ENCODE assay signal across 19 cellular contexts in genomic region chr11:95895815-95896214, GRCh38.
"Had no signal": no experiment of that assay in that cellular context is flagged by ENCODE, and none has a peak within 500 bp of the region (broad histone marks: within the 10 kb centered on the region; RNA-seq: fewer than 3 reads in every experiment).

No MANE protein-coding gene starts in this region.

- H3K4me1 Mint-ChIP-seq: activated CD4-positive, alpha-beta memory T cell treated with anti-CD3 and anti-CD28 coated beads, Interleukin-2, amount 10 ng/mL, durations not matched to agents 7 days and 5 days; activated CD4-positive, alpha-beta T cell treated with anti-CD3 and anti-CD28 coated beads for 36 hours; mesothelial cell of epicardium; neural crest cell had no signal

- H3K9me3 ChIP-seq: lower lobe of right lung, right lobe of liver, suprapubic skin, upper lobe of right lung had no signal

- ATAC-seq: activated CD4-positive, alpha-beta T cell treated with anti-CD3 and anti-CD28 coated beads for 36 hours; activated naive CD4-positive, alpha-beta T cell treated with anti-CD3 and anti-CD28 coated beads, Interleukin-2, amount 50 U/mL, for 72 hours; esophagus mucosa; left colon; lower lobe of right lung; right lobe of liver; upper lobe of right lung had no signal

- H3K27ac ChIP-seq: lower lobe of right lung, right lobe of liver, suprapubic skin, upper lobe of right lung, WERI-Rb-1 had no signal

- H3K4me3 ChIP-seq: lower lobe of right lung, right lobe of liver, smooth muscle cell, suprapubic skin, upper lobe of right lung had no signal

- H3K4me1 ChIP-seq: right lobe of liver, suprapubic skin, upper lobe of right lung had no signal

- H3K36me3 ChIP-seq: lower lobe of right lung, right lobe of liver, suprapubic skin, upper lobe of right lung, WERI-Rb-1 had no signal

- H3K9me3 Mint-ChIP-seq: activated CD4-positive, alpha-beta memory T cell treated with anti-CD3 and anti-CD28 coated beads, Interleukin-2, amount 10 ng/mL, durations not matched to agents 7 days and 5 days; activated naive CD4-positive, alpha-beta T cell treated with anti-CD3 and anti-CD28 coated beads, Interleukin-2, amount 50 U/mL, for 72 hours; mesothelial cell of epicardium; neural crest cell had no signal

- DNase-seq: activated CD4-positive, alpha-beta memory T cell treated with anti-CD3 and anti-CD28 coated beads, Interleukin-2, amount 10 ng/mL, durations not matched to agents 7 days and 5 days; activated CD4-positive, alpha-beta T cell treated with anti-CD3 and anti-CD28 coated beads for 36 hours; activated effector memory CD4-positive, alpha-beta T cell treated with anti-CD3 and anti-CD28 coated beads, Interleukin-2, amount 50 U/mL, for 16 hours; activated T-cell treated with anti-CD3 and anti-CD28 coated beads, Interleukin-2, amount 50 U/mL, for 48 hours; caudate nucleus; left colon; lower lobe of right lung; right lobe of liver; stimulated activated CD4-positive, alpha-beta T cell treated with anti-CD3 and anti-CD28 coated beads, Interleukin-4, amount 100 ng/mL, for 4 hours; stimulated activated CD8-positive, alpha-beta memory T cell treated with anti-CD3 and anti-CD28 coated beads, Interleukin-4, amount 100 ng/mL, for 48 hours; stimulated activated naive CD4-positive, alpha-beta T cell treated with Interleukin-2 at 50 U/mL for 16 hours; upper lobe of right lung; WERI-Rb-1 had no signal

- H3K27me3 Mint-ChIP-seq: activated CD4-positive, alpha-beta memory T cell treated with anti-CD3 and anti-CD28 coated beads, Interleukin-2, amount 10 ng/mL, durations not matched to agents 7 days and 5 days; activated CD4-positive, alpha-beta T cell treated with anti-CD3 and anti-CD28 coated beads for 36 hours had no signal

- H3K4me2 ChIP-seq: smooth muscle cell had no signal

- H3K27ac Mint-ChIP-seq: activated CD4-positive, alpha-beta memory T cell treated with anti-CD3 and anti-CD28 coated beads, Interleukin-2, amount 10 ng/mL, durations not matched to agents 7 days and 5 days; activated CD4-positive, alpha-beta T cell treated with anti-CD3 and anti-CD28 coated beads for 36 hours; activated naive CD4-positive, alpha-beta T cell treated with anti-CD3 and anti-CD28 coated beads, Interleukin-2, amount 50 U/mL, for 72 hours; mesothelial cell of epicardium had no signal

- H3K36me3 Mint-ChIP-seq: activated naive CD4-positive, alpha-beta T cell treated with anti-CD3 and anti-CD28 coated beads, Interleukin-2, amount 50 U/mL, for 72 hours; mesothelial cell of epicardium had no signal

- H3K4me3 Mint-ChIP-seq: activated CD4-positive, alpha-beta memory T cell treated with anti-CD3 and anti-CD28 coated beads, Interleukin-2, amount 10 ng/mL, durations not matched to agents 7 days and 5 days; activated CD4-positive, alpha-beta T cell treated with anti-CD3 and anti-CD28 coated beads for 36 hours; mesothelial cell of epicardium; neural crest cell had no signal

- H3K27me3 ChIP-seq: right lobe of liver, suprapubic skin, upper lobe of right lung had no signal
